Comparison of ENCODE assay signal across 34 cellular contexts in the genomic region with DNA sequence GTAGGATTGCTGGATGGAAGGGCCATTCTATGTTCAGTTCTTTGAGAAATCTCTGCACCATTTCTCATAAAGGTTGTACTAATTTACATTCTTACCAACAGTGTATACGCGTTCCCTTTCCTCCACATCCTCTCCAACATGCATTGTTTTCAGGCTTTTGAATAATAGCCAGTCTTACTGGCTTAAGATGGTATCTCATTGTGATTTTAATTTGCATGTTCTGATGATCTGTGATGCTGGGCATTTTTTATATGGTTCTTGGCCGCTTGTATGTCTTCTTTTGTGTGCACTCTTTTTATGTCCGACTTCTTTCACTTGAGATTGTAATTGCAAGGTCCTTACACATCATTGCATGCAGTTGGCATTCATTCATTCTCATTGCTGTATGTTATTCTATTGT.
"Had no signal": no experiment of that assay in that cellular context is flagged by ENCODE, and none has a peak within 500 bp of the region (broad histone marks: within the 10 kb centered on the region; RNA-seq: fewer than 3 reads in every experiment).

No MANE protein-coding gene starts in this region.

- FAIRE-seq: astrocyte, bronchial epithelial cell, TTC549 had no signal

- H3K9me3 ChIP-seq: adrenal gland, body of pancreas had no signal

- H3K27me3 ChIP-seq: adrenal gland, body of pancreas, cardiac muscle cell had no signal

- H3K27ac ChIP-seq: adrenal gland, body of pancreas, cardiac muscle cell, VCaP had no signal

- H3K36me3 ChIP-seq: adrenal gland, cardiac muscle cell had no signal

- ATAC-seq: activated CD8-positive, alpha-beta T cell treated with anti-CD3 and anti-CD28 coated beads for 36 hours; activated naive CD4-positive, alpha-beta T cell treated with anti-CD3 and anti-CD28 coated beads, Interleukin-2, amount 50 U/mL, for 72 hours; activated T-cell treated with anti-CD3 and anti-CD28 coated beads, Interleukin-2, amount 50 U/mL, for 4 hours; activated T-cell treated with anti-CD3 and anti-CD28 coated beads, Interleukin-2, amount 50 U/mL, for 72 hours; activated T-helper 17 cell treated with anti-CD3 and anti-CD28 coated beads, Interleukin-2, amount 50 U/mL, for 72 hours; body of pancreas had no signal

- DNase-seq: activated B cell treated with CpG ODN at 0.5 μM for 24 hours; activated CD4-positive, alpha-beta memory T cell treated with anti-CD3 and anti-CD28 coated beads for 36 hours; activated CD4-positive, alpha-beta T cell treated with anti-CD3 and anti-CD28 coated beads for 4 hours; activated CD4-positive, alpha-beta T cell treated with anti-CD3 and anti-CD28 coated beads, Interleukin-2, amount 10 ng/mL, durations not matched to agents 24 days and 14 days; activated CD4-positive, alpha-beta T cell treated with anti-CD3 and anti-CD28 coated beads, Interleukin-2, amount 50 U/mL, for 1 hour; activated CD4-positive, alpha-beta T cell treated with anti-CD3 and anti-CD28 coated beads, Interleukin-2, amount 50 U/mL, for 4 hours; activated CD4-positive, CD25-positive, alpha-beta regulatory T cell treated with anti-CD3 and anti-CD28 coated beads, Interleukin-2, amount 50 U/mL, for 72 hours; activated CD8-positive, alpha-beta memory T cell treated with anti-CD3 and anti-CD28 coated beads, Interleukin-2, amount 50 U/mL, for 4 hours; activated CD8-positive, alpha-beta T cell treated with anti-CD3 and anti-CD28 coated beads for 36 hours; activated effector memory CD4-positive, alpha-beta T cell treated with anti-CD3 and anti-CD28 coated beads, Interleukin-2, amount 50 U/mL, for 16 hours; activated gamma-delta T cell treated with Interleukin-2 at 50 U/mL for 16 hours; activated naive CD4-positive, alpha-beta T cell; activated naive CD4-positive, alpha-beta T cell treated with anti-CD3 and anti-CD28 coated beads for 36 hours; activated naive CD4-positive, alpha-beta T cell treated with anti-CD3 and anti-CD28 coated beads, Interleukin-2, amount 50 U/mL, for 16 hours; activated naive CD8-positive, alpha-beta T cell treated with anti-CD3 and anti-CD28 coated beads for 36 hours; activated T-cell treated with anti-CD3 and anti-CD28 coated beads for 4 hours; activated T-cell treated with anti-CD3 and anti-CD28 coated beads, Interleukin-2, amount 50 U/mL, for 1 hour; activated T-cell treated with anti-CD3 and anti-CD28 coated beads, Interleukin-2, amount 50 U/mL, for 4 hours; activated T-cell treated with anti-CD3 and anti-CD28 coated beads, Interleukin-2, amount 50 U/mL, for 72 hours; adrenal gland; amniotic stem cell; aorta; body of pancreas; caudate nucleus; cerebellar nuclear complex; T-helper 2 cell; T-helper 9 cell had no signal

- H3K4me3 ChIP-seq: adrenal gland, body of pancreas, cardiac muscle cell had no signal
